In genomic region chr22:42343136-42343484, GRCh38 we compare ENCODE assay signal across 8 cellular contexts.
DNase-seq lines count a peak whose midpoint lies in the region; ATAC-seq and TF ChIP-seq lines count a peak whose summit lies in the region.

No MANE protein-coding gene starts in this region.

- no peak for ATAC-seq in SK-N-SH treated with all-trans-retinoic acid at 6 μM for 48 hours
- ATAC-seq in WTC11, result no peak

- H3K4me3 ChIP-seq in SK-N-SH (ENCODE audit: low read depth in 2 of 2, low read length in 1 of 2), result peak overlapping the region in 1 of 2 experiments; percentile 39; a peak in 3 of 4 replicates
- H3K4me3 ChIP-seq in iPS DF 6.9 (ENCODE audit: low read length), result peak overlapping the region; percentile 39; the same call in 1 of the 2 replicates
- H3K4me3 ChIP-seq in testis, result peak overlapping the region; percentile 38 to 42
- no peak overlapping the region for H3K4me3 ChIP-seq in lower leg skin (ENCODE audit: low read depth, poor library complexity, severe bottlenecking)

- no peaks in the 10 kb centered on the region for H3K9me3 Mint-ChIP-seq in WTC11

- H3K27me3 Mint-ChIP-seq in WTC11 (ENCODE audit: low read depth), result peaks cover 19% of the 10 kb centered on the region

- peak overlapping the region; percentile 33; the same call in 1 of the 2 replicates for H3K4me2 ChIP-seq in SK-N-SH

- POLR2A ChIA-PET in SK-N-SH (lab: Yijun Ruan, JAX), result no interaction called here
- POLR2A ChIA-PET in WTC11 (lab: Charles Lee), result no interaction called here

- no peak for TF ChIP-seq EP300 in SK-N-SH (IDR thresholded peaks at IDR 0.05; ENCODE audit: borderline replicate concordance in 1 of 2, low read depth in 1 of 2, low read length in 1 of 2)

- H3K9me3 ChIP-seq in SK-N-SH, result no peaks in the 10 kb centered on the region
- no peaks in the 10 kb centered on the region for H3K9me3 ChIP-seq in iPS DF 6.9 (ENCODE audit: control insufficient read depth, insufficient read depth, low read length)
- no peaks in the 10 kb centered on the region for H3K9me3 ChIP-seq in testis

- H3K9ac ChIP-seq in SK-N-SH, result no peak overlapping the region

- TF ChIP-seq POLR2A in testis (IDR thresholded peaks at IDR 0.05), result no peak
- TF ChIP-seq POLR2A in lower leg skin (IDR thresholded peaks at IDR 0.05), result no peak

- intact Hi-C loops in testis (cut with DNase I; ENCODE audit: low total_unique reads), result no loop called here
- intact Hi-C loops in lower leg skin (cut with DNase I; ENCODE audit: low total_unique reads), result no loop called here

- DNase-seq in SK-N-SH (no peak), WTC11 (ENCODE audit: low spot score) (no peak), iPS DF 6.9 (ENCODE audit: low read depth, low spot score) (no peak), testis (no peak), lower leg skin (ENCODE audit: low spot score in 2 of 2) (no peak), HT-29 (ENCODE audit: low spot score) (no peak), NCI-H187 (lab: John Stamatoyannopoulos, UW) (no peak)

- no peak overlapping the region for H3K27ac Mint-ChIP-seq in WTC11

- no peaks in the 10 kb centered on the region for H3K27me3 ChIP-seq in SK-N-SH (ENCODE audit: insufficient read depth)
- no peaks in the 10 kb centered on the region for H3K27me3 ChIP-seq in iPS DF 6.9 (ENCODE audit: control insufficient read depth, insufficient read depth, low read length)
- H3K27me3 ChIP-seq in testis, result no peaks in the 10 kb centered on the region

- CTCF ChIA-PET in SK-N-SH (lab: Yijun Ruan, JAX), result interaction anchor here (0.8 to 2.6 kb wide), 4 partner anchors 24 to 102 kb away, joined by 3 to 8 read pairs (median 3); no protein-coding TSS in a partner anchor
- CTCF ChIA-PET in WTC11 (lab: Charles Lee), result interaction anchor here (0.6 to 1.4 kb wide), 2 partner anchors 29 to 50 kb away, joined by 3 read pairs; no protein-coding TSS in a partner anchor

- no peaks in the 10 kb centered on the region for H3F3A ChIP-seq in SK-N-SH (replicated peaks; ENCODE audit: insufficient read depth)

- WGBS in SK-N-SH (ENCODE audit: low lambda C conversion rate), result 100% methylated on average over 2 of the region's 27 CpGs
- no CpG with 5 or more reads among the region's 27 CpGs for WGBS in iPS DF 6.9 (ENCODE audit: insufficient coverage, insufficient read length)
- WGBS in testis, 2 donors, result 20 to 39% methylated on average over 5 to 20 of the region's 27 CpGs
- 29 to 43% methylated on average over 11 to 15 of the region's 27 CpGs for WGBS in lower leg skin, 2 donors

- H3K36me3 Mint-ChIP-seq in WTC11, result no peaks in the 10 kb centered on the region

- no peaks in the 10 kb centered on the region for H3K9me2 ChIP-seq in SK-N-SH

- no peak for TF ChIP-seq CTCF in SK-N-SH (IDR thresholded peaks at IDR 0.05)
- TF ChIP-seq CTCF in WTC11 (IDR thresholded peaks at IDR 0.05), result no peak
- no peak for TF ChIP-seq CTCF in testis (IDR thresholded peaks at IDR 0.05)
- no peak for TF ChIP-seq CTCF in lower leg skin (IDR thresholded peaks at IDR 0.05)

- no peak overlapping the region for H2AFZ ChIP-seq in SK-N-SH (ENCODE audit: low read depth)

- H3K79me2 ChIP-seq in SK-N-SH (ENCODE audit: insufficient read depth), result no peaks in the 10 kb centered on the region

- H3K4me1 Mint-ChIP-seq in WTC11, result peaks cover 27% of the 10 kb centered on the region

- H4K20me1 ChIP-seq in SK-N-SH (ENCODE audit: insufficient read depth), result no peaks in the 10 kb centered on the region

- H3K36me3 ChIP-seq in SK-N-SH (replicated peaks in 1 of 2; ENCODE audit: control insufficient read depth in 1 of 2, insufficient read depth in 2 of 2, low read length in 1 of 2) (no peaks in the 10 kb centered on the region), iPS DF 6.9 (ENCODE audit: control insufficient read depth, insufficient read depth, low read length) (no peaks in the 10 kb centered on the region), testis (ENCODE audit: low read depth, missing control alignments) (no peaks in the 10 kb centered on the region)

- TF ChIP-seq RAD21 in SK-N-SH (IDR thresholded peaks at IDR 0.05; ENCODE audit: low read length), result no peak

- peaks cover 0 to 32% of the 10 kb centered on the region in 2 experiments; a peak in 1 of 4 replicates for H3K4me1 ChIP-seq in SK-N-SH (ENCODE audit: control insufficient read depth in 1 of 2, insufficient read depth in 2 of 2, low read depth in 1 of 2, low read length in 1 of 2)
- H3K4me1 ChIP-seq in iPS DF 6.9 (ENCODE audit: control insufficient read depth, insufficient read depth, low read length), result peaks cover 4% of the 10 kb centered on the region
- H3K4me1 ChIP-seq in testis, result no peaks in the 10 kb centered on the region

- no peak overlapping the region for H3K27ac ChIP-seq in SK-N-SH (ENCODE audit: low read depth in 2 of 2, low read length in 1 of 2)
- no peak overlapping the region for H3K27ac ChIP-seq in iPS DF 6.9 (ENCODE audit: low read length)
- H3K27ac ChIP-seq in testis, result no peak overlapping the region

- H3K4me3 Mint-ChIP-seq in WTC11, result peak overlapping the region; percentile 71

TF ChIP-seq in SK-N-SH, 30 proteins besides CTCF, POLR2A, EP300 and RAD21:
- TF ChIP-seq FOXM1 (IDR thresholded peaks at IDR 0.05; ENCODE audit: low read depth), result no peak
TF ChIP-seq in SK-N-SH: peak in this region for 0.

TF ChIP-seq in SK-N-SH treated with all-trans-retinoic acid at 6 μM for 48 hours, 23 proteins besides CTCF, POLR2A, EP300 and RAD21:
- no peak for TF ChIP-seq PPARA (CRISPR knock-in tag; IDR thresholded peaks at IDR 0.05; ENCODE audit: borderline replicate concordance)
- no peak for TF ChIP-seq CSDC2 (CRISPR knock-in tag; IDR thresholded peaks at IDR 0.05)
- TF ChIP-seq ARNTL (CRISPR knock-in tag; IDR thresholded peaks at IDR 0.05; ENCODE audit: borderline replicate concordance, low read depth), result no peak

TF ChIP-seq in WTC11, 78 proteins besides CTCF, POLR2A, EP300 and RAD21:
- TF ChIP-seq GTF2I (CRISPR knock-in tag; conservative IDR thresholded peaks at IDR 0.05) (peak; percentile 98), USF2 (CRISPR knock-in tag; IDR thresholded peaks at IDR 0.05) (no peak)
